ENCODE assay signal across 9 cellular contexts in the genomic region with DNA sequence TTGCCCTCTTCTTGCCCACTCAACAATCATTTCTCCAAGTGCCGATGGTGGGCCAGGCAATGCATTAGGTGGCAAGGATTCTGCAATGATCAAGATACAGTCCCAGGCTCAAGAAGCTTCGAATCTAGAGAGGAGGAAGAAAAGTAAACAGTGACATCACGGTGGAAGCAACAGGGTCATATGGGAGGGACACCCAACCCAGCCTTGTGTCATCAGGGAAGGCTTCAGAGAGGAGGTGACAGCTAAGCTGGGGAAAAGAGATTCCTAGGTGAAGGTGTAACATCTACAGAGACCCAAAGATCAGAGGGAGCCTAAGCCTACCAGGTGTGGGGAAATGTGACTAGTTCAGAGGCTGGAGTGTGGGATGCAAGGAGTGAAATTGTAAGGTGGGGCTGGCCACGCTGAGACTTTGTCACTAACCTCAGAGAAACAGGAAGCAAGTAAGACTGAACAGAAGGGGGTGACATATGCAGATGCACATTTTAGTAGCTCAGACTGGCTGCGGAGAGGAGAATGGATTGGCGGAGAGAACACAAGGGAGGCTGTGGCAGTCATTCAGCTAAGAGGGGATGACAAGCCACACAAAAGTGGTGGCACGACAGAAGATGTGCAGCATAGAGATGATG.
A peak's percentile ranks its signal among the peaks of the same experiment; 100 is the strongest.
DNase-seq lines count a peak whose midpoint lies in the region; ATAC-seq, FAIRE-seq and TF ChIP-seq lines count a peak whose summit lies in the region.
"Had no signal": no experiment of that assay in that cellular context is flagged by ENCODE, and none has a peak within 500 bp of the region (broad histone marks: within the 10 kb centered on the region; RNA-seq: fewer than 3 reads in every experiment).

No MANE protein-coding gene starts in this region.

- H3K36me3 ChIP-seq in tibial artery: no peaks in the 10 kb centered on the region

- no peaks in the 10 kb centered on the region for H3K9me3 ChIP-seq in tibial artery

- no peak for TF ChIP-seq CTCF in tibial artery (IDR thresholded peaks at IDR 0.05)

- intact Hi-C loops in tibial artery (cut with DNase I; ENCODE audit: low total_unique reads): no loop called here

- no peak for TF ChIP-seq POLR2A in H54 (IDR thresholded peaks at IDR 0.05; ENCODE audit: low read depth, low read length)

- H3K27ac ChIP-seq in tibial artery: peak overlapping the region; percentile 56 to 61

- DNase-seq in T-helper 22 cell (ENCODE audit: low read depth) (peak; percentile 69), tibial artery (no peak), GOT3 (lab: John Stamatoyannopoulos, UW) (no peak), H54 (ENCODE audit: insufficient read length, low spot score) (no peak), globus pallidus (ENCODE audit: low spot score) (no peak)

- no peaks in the 10 kb centered on the region for H3K27me3 ChIP-seq in tibial artery

- H3K4me3 ChIP-seq in tibial artery: no peak overlapping the region

- FAIRE-seq in H54 (lab: Jason Lieb, UNC): no peak
- FAIRE-seq: H1 had no signal

- peaks cover 0 to 75% (median 24%) of the 10 kb centered on the region in 4 donors for H3K4me1 ChIP-seq in tibial artery

- peak; percentile 69 for ATAC-seq in GM18517 (IDR thresholded peaks at IDR 0.05; ENCODE audit: unreplicated experiment)
- ATAC-seq in HG02870 (IDR thresholded peaks at IDR 0.05; ENCODE audit: unreplicated experiment): peak; percentile 71
- ATAC-seq in esophagus mucosa: peak; percentile 25
